ENCODE assay signal across 19 cellular contexts in genomic region chr21:44850905-44851657, GRCh38. TPM values are rescaled to one million over a fixed set of nuclear protein-coding genes. Genes with fewer than 3 reads are reported as not detected.
DNase-seq lines count a peak whose midpoint lies in the region; ATAC-seq, FAIRE-seq and TF ChIP-seq lines count a peak whose summit lies in the region.
"Had no signal": no experiment of that assay in that cellular context is flagged by ENCODE, and none has a peak within 500 bp of the region (broad histone marks: within the 10 kb centered on the region; RNA-seq: fewer than 3 reads in every experiment).

No MANE protein-coding gene starts in this region.

- TF ChIP-seq POLR2A in K562 (conservative IDR thresholded peaks at IDR 0.05): no peak

- H3K9me3 ChIP-seq in CD4-positive, alpha-beta memory T cell (ENCODE audit: control insufficient read depth in 1 of 2, low read length in 2 of 2): no peaks in the 10 kb centered on the region
- H3K9me3 ChIP-seq in K562 (replicated peaks; ENCODE audit: control insufficient read depth, insufficient read depth, low read depth, low read length): no peaks in the 10 kb centered on the region
- H3K9me3 ChIP-seq: thoracic aorta had no signal

- CTCF ChIA-PET in activated CD4-positive, alpha-beta T cell treated with anti-CD3 and anti-CD28 coated beads for 36 hours (lab: Charles Lee): interaction anchor here (1.0 to 1.3 kb wide), 2 partner anchors 58 to 63 kb away, joined by 3 read pairs; no protein-coding TSS in a partner anchor
- CTCF ChIA-PET in CD4-positive, alpha-beta memory T cell (lab: Charles Lee; ENCODE audit: partially characterized antibody): interaction anchor here (1.3 to 1.5 kb wide), 3 partner anchors 33 to 287 kb away, joined by 3 read pairs; no protein-coding TSS in a partner anchor
- CTCF ChIA-PET in K562 (lab: Yijun Ruan, JAX; ENCODE audit: low intra/inter-chr PET ratio): no interaction called here

- no peak overlapping the region for H3K4me3 Mint-ChIP-seq in activated CD4-positive, alpha-beta T cell treated with anti-CD3 and anti-CD28 coated beads for 36 hours
- peak overlapping the region in 2 of 8 donors; percentile 39 to 64 for H3K4me3 Mint-ChIP-seq in CD4-positive, alpha-beta memory T cell
- H3K4me3 Mint-ChIP-seq: central memory CD8-positive, alpha-beta T cell; nephron had no signal

- TF ChIP-seq CTCF in K562 (IDR thresholded peaks at IDR 0.05 in 2 of 3, conservative IDR thresholded peaks at IDR 0.05 in 1 of 3; ENCODE audit: insufficient read depth in 2 of 3, low read depth in 1 of 3, low read length in 3 of 3) (no peak), omental fat pad (IDR thresholded peaks at IDR 0.05) (no peak)

- no peak overlapping the region for H2AFZ ChIP-seq in K562 (ENCODE audit: low read depth, low read length)

- POLR2A ChIA-PET in activated CD4-positive, alpha-beta T cell treated with anti-CD3 and anti-CD28 coated beads for 36 hours (lab: Charles Lee): no interaction called here
- POLR2A ChIA-PET in CD4-positive, alpha-beta memory T cell (lab: Charles Lee; ENCODE audit: partially characterized antibody): interaction anchor here (1.0 to 1.9 kb wide), 4 partner anchors 11 to 76 kb away, joined by 3 to 5 read pairs (median 3); no protein-coding TSS in a partner anchor
- POLR2A ChIA-PET in K562 (lab: Yijun Ruan, JAX): interaction anchor here (0.7 to 1.0 kb wide), 3 partner anchors 8 to 14 kb away, joined by 3 read pairs; no protein-coding TSS in a partner anchor

- no peak for TF ChIP-seq RAD21 in K562 (CRISPR knock-in tag; conservative IDR thresholded peaks at IDR 0.05 in 1 of 2, IDR thresholded peaks at IDR 0.05 in 1 of 2)

- in situ Hi-C loops in K562 (cut with MboI): no loop called here

- DNase-seq in activated CD4-positive, alpha-beta T cell treated with anti-CD3 and anti-CD28 coated beads for 36 hours: no peak
- DNase-seq in activated CD4-positive, alpha-beta T cell treated with anti-CD3 and anti-CD28 coated beads, Interleukin-2, amount 50 U/mL, for 4 hours: no peak
- DNase-seq in CD4-positive, alpha-beta memory T cell: no peak
- DNase-seq in K562 (ENCODE audit: extremely low read depth in 1 of 4, low spot score in 3 of 4): no peak
- DNase-seq in omental fat pad (ENCODE audit: low spot score): peak; percentile 15
- DNase-seq in cerebellar cortex (ENCODE audit: low spot score): no peak
- DNase-seq: amygdala; DMS153; effector CD8-positive, alpha-beta T cell; NCI-H1105; NCI-H2081 treated with DMSO at 0.1 percent for 48 hours; NCI-H510A treated with DMSO at 0.1 percent for 48 hours; SHP77 had no signal

- intact Hi-C loops in activated CD4-positive, alpha-beta T cell treated with anti-CD3 and anti-CD28 coated beads for 36 hours (cut with DNase I, micrococcal nuclease): no loop called here
- intact Hi-C loops in CD4-positive, alpha-beta memory T cell (cut with micrococcal nuclease): no loop called here
- intact Hi-C loops in K562 (cut with micrococcal nuclease): no loop called here

- H3K9me1 ChIP-seq in K562 (ENCODE audit: control insufficient read depth, insufficient read depth, low read length): peaks cover 6% of the 10 kb centered on the region

- no TSS peak for BruUV-seq in K562 (replicated peaks; lab: Mats Ljungman, UMichigan)

- H4K20me1 ChIP-seq in K562 (replicated peaks; ENCODE audit: control insufficient read depth, insufficient read depth, low read length): no peaks in the 10 kb centered on the region; the same call in 1 of the 2 replicates

- no peak overlapping the region for H3K9ac ChIP-seq in K562 (ENCODE audit: insufficient read depth in 1 of 2, low read depth in 2 of 2, low read length in 2 of 2)

- no peak for TF ChIP-seq EP300 in K562 (IDR thresholded peaks at IDR 0.05; ENCODE audit: low read length)

- peaks cover 46% of the 10 kb centered on the region for H3K36me3 Mint-ChIP-seq in activated CD4-positive, alpha-beta T cell treated with anti-CD3 and anti-CD28 coated beads for 36 hours (ENCODE audit: low read depth)
- H3K36me3 Mint-ChIP-seq in CD4-positive, alpha-beta memory T cell: peaks cover 44 to 68% of the 10 kb centered on the region in 2 donors

- no peaks in the 10 kb centered on the region for H3K9me3 Mint-ChIP-seq in activated CD4-positive, alpha-beta T cell treated with anti-CD3 and anti-CD28 coated beads for 36 hours (ENCODE audit: low read depth)
- H3K9me3 Mint-ChIP-seq in CD4-positive, alpha-beta memory T cell: no peaks in the 10 kb centered on the region
- H3K9me3 Mint-ChIP-seq: central memory CD8-positive, alpha-beta T cell; nephron had no signal

- no peak for FAIRE-seq in K562 (lab: Jason Lieb, UNC)

- no peak overlapping the region for H3K4me2 ChIP-seq in K562 (ENCODE audit: insufficient read depth, low read length)

- H3K27ac Mint-ChIP-seq in activated CD4-positive, alpha-beta T cell treated with anti-CD3 and anti-CD28 coated beads for 36 hours: peak overlapping the region; percentile 67
- H3K27ac Mint-ChIP-seq in CD4-positive, alpha-beta memory T cell: peak overlapping the region; percentile 12 to 78 (median 64)
- H3K27ac Mint-ChIP-seq: nephron had no signal

- peaks cover 47% of the 10 kb centered on the region for H3K36me3 ChIP-seq in CD4-positive, alpha-beta memory T cell (ENCODE audit: insufficient read depth, low read length)
- peaks cover 64% of the 10 kb centered on the region for H3K36me3 ChIP-seq in K562 (ENCODE audit: control insufficient read depth, insufficient read depth, low read length)

- no peaks in the 10 kb centered on the region for H3K27me3 Mint-ChIP-seq in activated CD4-positive, alpha-beta T cell treated with anti-CD3 and anti-CD28 coated beads for 36 hours
- no peaks in the 10 kb centered on the region for H3K27me3 Mint-ChIP-seq in CD4-positive, alpha-beta memory T cell
- H3K27me3 Mint-ChIP-seq: central memory CD8-positive, alpha-beta T cell had no signal

- H3K27me3 ChIP-seq in CD4-positive, alpha-beta memory T cell (ENCODE audit: insufficient read depth, low read length): no peaks in the 10 kb centered on the region
- H3K27me3 ChIP-seq in K562 (ENCODE audit: control insufficient read depth in 2 of 2, insufficient read depth in 2 of 2, low read length in 2 of 2): no peaks in the 10 kb centered on the region

- H3K79me2 ChIP-seq in K562 (ENCODE audit: control insufficient read depth, insufficient read depth, low read length): peaks cover 15% of the 10 kb centered on the region

- H3K4me3 ChIP-seq in CD4-positive, alpha-beta memory T cell (ENCODE audit: low read length in 2 of 2): no peak overlapping the region
- H3K4me3 ChIP-seq in K562: no peak overlapping the region
- H3K4me3 ChIP-seq: lung, thoracic aorta had no signal

- ATAC-seq in activated CD4-positive, alpha-beta T cell treated with anti-CD3 and anti-CD28 coated beads for 36 hours: no peak
- no peak for ATAC-seq in K562
- ATAC-seq in omental fat pad (ENCODE audit: low FRiP score): no peak
- ATAC-seq in GM19035 (IDR thresholded peaks at IDR 0.05; ENCODE audit: unreplicated experiment): no peak
- ATAC-seq in HG03045 (IDR thresholded peaks at IDR 0.05; ENCODE audit: unreplicated experiment): no peak

- H3K4me1 ChIP-seq in CD4-positive, alpha-beta memory T cell (ENCODE audit: insufficient read depth, low read length): peaks cover 42% of the 10 kb centered on the region
- peaks cover 45 to 66% of the 10 kb centered on the region in 2 experiments for H3K4me1 ChIP-seq in K562 (replicated peaks in 1 of 2; ENCODE audit: control insufficient read depth in 2 of 2, insufficient read depth in 2 of 2, low read length in 2 of 2)

- H3K27ac ChIP-seq in CD4-positive, alpha-beta memory T cell (ENCODE audit: low read depth, low read length): no peak overlapping the region
- H3K27ac ChIP-seq in K562 (ENCODE audit: extremely low read depth, low read depth, low read length): no peak overlapping the region
- H3K27ac ChIP-seq: thoracic aorta had no signal

- 85% methylated on average over 26 of the region's 26 CpGs for WGBS in K562 (ENCODE audit: insufficient coverage, low coverage, missing lambda C conversion rate)

- peaks cover 55% of the 10 kb centered on the region for H3K4me1 Mint-ChIP-seq in activated CD4-positive, alpha-beta T cell treated with anti-CD3 and anti-CD28 coated beads for 36 hours
- peaks cover 18 to 62% (median 42%) of the 10 kb centered on the region in 4 donors for H3K4me1 Mint-ChIP-seq in CD4-positive, alpha-beta memory T cell

RNA-seq across cellular contexts. Expression of gene PTTG1IP, which starts 22.4 kb away (rescaled TPM):
- 10 to 100 TPM; 34.8 to 44.3 TPM for total RNA-seq in activated CD4-positive, alpha-beta T cell treated with anti-CD3 and anti-CD28 coated beads for 36 hours
- total RNA-seq in CD4-positive, alpha-beta memory T cell: 100 to 1,000 TPM in 1 of 2 experiments, 10 to 100 TPM in 1; 98.7 to 110 TPM
- 10 to 100 TPM; 84.8 to 92.4 TPM for polyA plus RNA-seq in CD4-positive, alpha-beta memory T cell
- total RNA-seq in K562 (2011; cell fraction: chromatin; rRNA removed; ENCODE audit: low replicate concordance): 109 and 139 TPM in 2 replicates
- total RNA-seq in K562 (2011; cell fraction: nucleolus; rRNA removed): 131 and 151 TPM in 2 replicates
- 146 and 174 TPM in 2 replicates for total RNA-seq in K562 (2011; cell fraction: nucleoplasm; rRNA removed)
- total RNA-seq in K562 (2014; rRNA removed): 85.4 and 97.6 TPM in 2 replicates
- 65.7 and 66.2 TPM in 2 replicates for total RNA-seq in K562 (2014; rRNA removed; fragmentation: Illumina TruSeq; extraction: Trizol)
- 92.9 and 98.7 TPM in 2 replicates for total RNA-seq in K562 (2015; rRNA removed; fragmentation: Illumina TruSeq; extraction: Trizol)
- 99.3 and 99.5 TPM in 2 replicates for total RNA-seq in K562 (2021)
- polyA plus RNA-seq in K562 (2011; rRNA removed): 92.4 and 138 TPM in 2 replicates
- 79.9 and 115 TPM in 2 replicates for polyA plus RNA-seq in K562 (2011; cell fraction: cytosol; rRNA removed)
- 69.1 and 123 TPM in 2 replicates for polyA plus RNA-seq in K562 (2011; cell fraction: nucleus; rRNA removed)
- polyA plus RNA-seq in K562 (2012): 77.4 and 167 TPM in 2 replicates
- 77.0 and 77.8 TPM in 2 replicates for polyA plus RNA-seq in K562 (2014; fragmentation: Illumina TruSeq; extraction: Trizol)
- polyA plus RNA-seq in K562 (2014; fragmentation: Nextera tagmentation; extraction: Ambion mirVana): 1 to 10 TPM; 5.0 to 9.2 TPM
- 82.4 and 86.9 TPM in 2 replicates for polyA plus RNA-seq in K562 (2014; rRNA removed)
- polyA minus RNA-seq in K562 (2011; rRNA and poly(A)+ RNA removed): 54.1 and 70.2 TPM in 2 replicates
- 69.1 and 114 TPM in 2 replicates for polyA minus RNA-seq in K562 (2011; cell fraction: cytosol; rRNA and poly(A)+ RNA removed)
- 17.4 and 40.2 TPM in 2 replicates for polyA minus RNA-seq in K562 (2011; cell fraction: nucleus; rRNA and poly(A)+ RNA removed)
- 100 to 1,000 TPM; 200 to 241 (median 214) TPM for total RNA-seq in omental fat pad

RNA-seq across cellular contexts. Expression of gene SUMO3, which starts 33.2 kb away (rescaled TPM):
- 10 to 100 TPM; 83.4 to 84.9 TPM for total RNA-seq in activated CD4-positive, alpha-beta T cell treated with anti-CD3 and anti-CD28 coated beads for 36 hours
- total RNA-seq in CD4-positive, alpha-beta memory T cell: 10 to 100 TPM; 36.3 to 37.3 TPM
- 10 to 100 TPM; 74.9 to 99.7 TPM for polyA plus RNA-seq in CD4-positive, alpha-beta memory T cell
- total RNA-seq in K562 (2011; cell fraction: chromatin; rRNA removed; ENCODE audit: low replicate concordance): 32.4 and 33.2 TPM in 2 replicates
- total RNA-seq in K562 (2011; cell fraction: nucleolus; rRNA removed): 27.5 and 32.6 TPM in 2 replicates
- total RNA-seq in K562 (2011; cell fraction: nucleoplasm; rRNA removed): 42.5 and 55.7 TPM in 2 replicates
- total RNA-seq in K562 (2014; rRNA removed) (95.2 and 118 TPM in 2 replicates), K562 (2014; rRNA removed; fragmentation: Illumina TruSeq; extraction: Trizol) (101 TPM in 2 replicates), K562 (2015; rRNA removed; fragmentation: Illumina TruSeq; extraction: Trizol) (111 and 113 TPM in 2 replicates), K562 (2021) (120 TPM in 2 replicates), omental fat pad (10 to 100 TPM; 55.5 to 62.9 (median 60.2) TPM)
- polyA plus RNA-seq in K562 (2011; rRNA removed) (110 and 128 TPM in 2 replicates), K562 (2014; fragmentation: Illumina TruSeq; extraction: Trizol) (142 and 144 TPM in 2 replicates), K562 (2014; fragmentation: Nextera tagmentation; extraction: Ambion mirVana) (10 to 100 TPM; 13.9 to 21.6 TPM), K562 (2014; rRNA removed) (143 and 146 TPM in 2 replicates)
- polyA plus RNA-seq in K562 (2011; cell fraction: cytosol; rRNA removed): 132 and 183 TPM in 2 replicates
- polyA plus RNA-seq in K562 (2011; cell fraction: nucleus; rRNA removed): 41.4 and 52.1 TPM in 2 replicates
- 95.3 and 142 TPM in 2 replicates for polyA plus RNA-seq in K562 (2012)
- polyA minus RNA-seq in K562 (2011; rRNA and poly(A)+ RNA removed): 105 and 120 TPM in 2 replicates
- 70.3 and 71.5 TPM in 2 replicates for polyA minus RNA-seq in K562 (2011; cell fraction: cytosol; rRNA and poly(A)+ RNA removed)
- 18.8 and 32.3 TPM in 2 replicates for polyA minus RNA-seq in K562 (2011; cell fraction: nucleus; rRNA and poly(A)+ RNA removed)

RNA-seq across cellular contexts. Expression of gene UBE2G2, which starts 49.5 kb away (rescaled TPM):
- 100 to 1,000 TPM; 103 to 121 TPM for total RNA-seq in activated CD4-positive, alpha-beta T cell treated with anti-CD3 and anti-CD28 coated beads for 36 hours
- 100 to 1,000 TPM; 125 to 131 TPM for total RNA-seq in CD4-positive, alpha-beta memory T cell
- polyA plus RNA-seq in CD4-positive, alpha-beta memory T cell: 10 to 100 TPM; 51.8 to 65.9 TPM
- 217 and 395 TPM in 2 replicates for total RNA-seq in K562 (2011; cell fraction: chromatin; rRNA removed; ENCODE audit: low replicate concordance)
- total RNA-seq in K562 (2011; cell fraction: nucleolus; rRNA removed): 127 and 140 TPM in 2 replicates
- total RNA-seq in K562 (2011; cell fraction: nucleoplasm; rRNA removed): 222 and 291 TPM in 2 replicates
- total RNA-seq in K562 (2014; rRNA removed) (122 and 148 TPM in 2 replicates), K562 (2014; rRNA removed; fragmentation: Illumina TruSeq; extraction: Trizol) (109 and 112 TPM in 2 replicates), K562 (2015; rRNA removed; fragmentation: Illumina TruSeq; extraction: Trizol) (99.0 and 112 TPM in 2 replicates), K562 (2021) (131 and 140 TPM in 2 replicates), omental fat pad (100 to 1,000 TPM in 3 of 4 donors, 10 to 100 TPM in 1; 95.8 to 187 (median 103) TPM)
- polyA plus RNA-seq in K562 (2011; rRNA removed) (210 and 225 TPM in 2 replicates), K562 (2014; fragmentation: Illumina TruSeq; extraction: Trizol) (198 and 202 TPM in 2 replicates), K562 (2014; fragmentation: Nextera tagmentation; extraction: Ambion mirVana) (10 to 100 TPM; 47.5 to 74.3 TPM), K562 (2014; rRNA removed) (200 and 297 TPM in 2 replicates)
- polyA plus RNA-seq in K562 (2011; cell fraction: cytosol; rRNA removed): 249 and 260 TPM in 2 replicates
- 234 and 303 TPM in 2 replicates for polyA plus RNA-seq in K562 (2011; cell fraction: nucleus; rRNA removed)
- 119 and 202 TPM in 2 replicates for polyA plus RNA-seq in K562 (2012)
- 146 and 179 TPM in 2 replicates for polyA minus RNA-seq in K562 (2011; rRNA and poly(A)+ RNA removed)
- polyA minus RNA-seq in K562 (2011; cell fraction: cytosol; rRNA and poly(A)+ RNA removed): 83.5 and 87.6 TPM in 2 replicates
- polyA minus RNA-seq in K562 (2011; cell fraction: nucleus; rRNA and poly(A)+ RNA removed): 115 and 148 TPM in 2 replicates
